ENCODE assay signal across 10 cellular contexts in genomic region chr22:42747701-42748513, GRCh38. TPM values are rescaled to one million over a fixed set of nuclear protein-coding genes. Genes with fewer than 3 reads are reported as not detected.
DNase-seq lines count a peak whose midpoint lies in the region; ATAC-seq and TF ChIP-seq lines count a peak whose summit lies in the region.
"Had no signal": no experiment of that assay in that cellular context is flagged by ENCODE, and none has a peak within 500 bp of the region (broad histone marks: within the 10 kb centered on the region; RNA-seq: fewer than 3 reads in every experiment).

No MANE protein-coding gene starts in this region.

- H3K9me3 Mint-ChIP-seq in HFFc6 = no peaks in the 10 kb centered on the region
- no peaks in the 10 kb centered on the region for H3K9me3 Mint-ChIP-seq in activated T-helper 17 cell treated with anti-CD3 and anti-CD28 coated beads, Interleukin-2, amount 50 U/mL, for 72 hours
- H3K9me3 Mint-ChIP-seq: activated T-helper 2 cell treated with anti-CD3 and anti-CD28 coated beads, Interferon-gamma antibody, Interleukin-2, Interleukin-4, amounts not matched to agents 10 μg/mL and 5 μg/mL and 100 μg/mL, durations not matched to agents 14 hours and 24 hours and 36 hours had no signal

- peaks cover 42% of the 10 kb centered on the region for H3K4me1 Mint-ChIP-seq in HFFc6 (ENCODE audit: low read depth)
- H3K4me1 Mint-ChIP-seq in activated T-helper 17 cell treated with anti-CD3 and anti-CD28 coated beads, Interleukin-2, amount 50 U/mL, for 72 hours = no peaks in the 10 kb centered on the region

- peak overlapping the region; percentile 23 to 71 for H3K27ac ChIP-seq in right atrium auricular region
- peak overlapping the region; percentile 75 for H3K27ac ChIP-seq in suprapubic skin

- H3K4me3 Mint-ChIP-seq in HFFc6 = peak overlapping the region; percentile 71
- no peak overlapping the region for H3K4me3 Mint-ChIP-seq in activated T-helper 17 cell treated with anti-CD3 and anti-CD28 coated beads, Interleukin-2, amount 50 U/mL, for 72 hours

- DNase-seq in HFFc6 = peak; percentile 74
- DNase-seq in right atrium auricular region (ENCODE audit: low spot score) = no peak
- no peak for DNase-seq in suprapubic skin (ENCODE audit: low spot score in 2 of 2)
- DNase-seq in activated CD8-positive, alpha-beta memory T cell treated with anti-CD3 and anti-CD28 coated beads, Interleukin-2, amount 50 U/mL, for 4 hours = no peak
- DNase-seq: OCI-M1 had no signal

- H3K27me3 ChIP-seq in right atrium auricular region (no peaks in the 10 kb centered on the region), suprapubic skin (no peaks in the 10 kb centered on the region)

- no peaks in the 10 kb centered on the region for H3K36me3 Mint-ChIP-seq in HFFc6 (ENCODE audit: low read depth)
- H3K36me3 Mint-ChIP-seq in activated T-helper 17 cell treated with anti-CD3 and anti-CD28 coated beads, Interleukin-2, amount 50 U/mL, for 72 hours (ENCODE audit: low read depth) = no peaks in the 10 kb centered on the region

- H3K4me1 ChIP-seq in right atrium auricular region (peaks cover 0 to 52% of the 10 kb centered on the region in 2 donors), suprapubic skin (peaks cover 74% of the 10 kb centered on the region)

- no peak for TF ChIP-seq POLR2A in suprapubic skin (IDR thresholded peaks at IDR 0.05)

- H3K27me3 Mint-ChIP-seq in HFFc6 (ENCODE audit: insufficient read depth) = no peaks in the 10 kb centered on the region; the same call in 1 of the 2 replicates
- H3K27me3 Mint-ChIP-seq in activated T-helper 17 cell treated with anti-CD3 and anti-CD28 coated beads, Interleukin-2, amount 50 U/mL, for 72 hours = no peaks in the 10 kb centered on the region

- TF ChIP-seq CTCF in HFFc6 (IDR thresholded peaks at IDR 0.05) (no peak), right atrium auricular region (IDR thresholded peaks at IDR 0.05) (no peak), suprapubic skin (IDR thresholded peaks at IDR 0.05) (no peak)

- H3K4me3 ChIP-seq in right atrium auricular region (no peak overlapping the region), suprapubic skin (no peak overlapping the region)

- ATAC-seq in activated T-helper 17 cell treated with anti-CD3 and anti-CD28 coated beads, Interleukin-2, amount 50 U/mL, for 72 hours (replicated peaks) = peak; percentile 66
- ATAC-seq in GM18498 (IDR thresholded peaks at IDR 0.05; ENCODE audit: unreplicated experiment) (no peak), GM19463 (IDR thresholded peaks at IDR 0.05; ENCODE audit: unreplicated experiment) (no peak), GM19328 (IDR thresholded peaks at IDR 0.05; ENCODE audit: unreplicated experiment) (no peak)

- WGBS in suprapubic skin = 61% methylated on average over 14 of the region's 14 CpGs

- H3K36me3 ChIP-seq in right atrium auricular region = no peaks in the 10 kb centered on the region
- H3K36me3 ChIP-seq in suprapubic skin = no peaks in the 10 kb centered on the region

- peak overlapping the region; percentile 99 for H3K27ac Mint-ChIP-seq in HFFc6
- H3K27ac Mint-ChIP-seq in activated T-helper 17 cell treated with anti-CD3 and anti-CD28 coated beads, Interleukin-2, amount 50 U/mL, for 72 hours = no peak overlapping the region
- H3K27ac Mint-ChIP-seq: activated T-helper 2 cell treated with anti-CD3 and anti-CD28 coated beads, Interferon-gamma antibody, Interleukin-2, Interleukin-4, amounts not matched to agents 10 μg/mL and 5 μg/mL and 100 μg/mL, durations not matched to agents 14 hours and 24 hours and 36 hours had no signal

- no peak for TF ChIP-seq EP300 in suprapubic skin (IDR thresholded peaks at IDR 0.05)

- no peaks in the 10 kb centered on the region for H3K9me3 ChIP-seq in right atrium auricular region
- no peaks in the 10 kb centered on the region for H3K9me3 ChIP-seq in suprapubic skin

RNA-seq across cellular contexts. Expression of gene A4GALT, which starts 27.2 kb away (rescaled TPM):
- 10 to 100 TPM; 12.2 to 14.3 (median 13.1) TPM for total RNA-seq in HFFc6 (2021; fragmentation: NEBNext Ultra II Directional; extraction: Animal tissue kit (Norgen Biotek cat#: 25700))
- total RNA-seq in activated T-helper 17 cell treated with anti-CD3 and anti-CD28 coated beads, Interleukin-2, amount 50 U/mL, for 72 hours = under 1 TPM in 1 of 2 donors, not detected in 1; 0.19 TPM
- total RNA-seq in right atrium auricular region = 10 to 100 TPM; 40.8 to 78.6 TPM
- total RNA-seq in suprapubic skin = 10 to 100 TPM in 2 of 4 donors, 1 to 10 TPM in 2; 6.7 to 11.6 (median 8.8) TPM
- total RNA-seq: activated T-helper 2 cell treated with anti-CD3 and anti-CD28 coated beads, Interferon-gamma antibody, Interleukin-2, Interleukin-4, amounts not matched to agents 10 μg/mL and 5 μg/mL and 100 μg/mL, durations not matched to agents 14 hours and 24 hours and 36 hours had no signal

Comparison
In these comparisons a context has a peak if more than half of its experiments do, and no peak if none do; other contexts are left out.
1. RNA of gene A4GALT, which starts 27.2 kb away (total RNA-seq): 40.8 to 78.6 TPM in right atrium auricular region, 12.2 to 14.3 TPM in HFFc6 and 6.7 to 11.6 TPM in suprapubic skin; 0.19 TPM in activated T-helper 17 cell treated with anti-CD3 and anti-CD28 coated beads, Interleukin-2, amount 50 U/mL, for 72 hours; every median in the first group is over 4 times any median in the second.